Comparison of ENCODE assay signal across 8 cellular contexts in genomic region chr22:36386900-36387663, GRCh38. TPM values are rescaled to one million over a fixed set of nuclear protein-coding genes. Genes with fewer than 3 reads are reported as not detected.
A peak's percentile ranks its signal among the peaks of the same experiment; 100 is the strongest.
DNase-seq lines count a peak whose midpoint lies in the region; ATAC-seq lines count a peak whose summit lies in the region.

No MANE protein-coding gene starts in this region.

- ATAC-seq in HG03045 (IDR thresholded peaks at IDR 0.05; ENCODE audit: unreplicated experiment), result peak; percentile 19
- ATAC-seq in stimulated activated naive CD8-positive, alpha-beta T cell treated with anti-CD3 and anti-CD28 coated beads, Interleukin-15, amount 100 ng/mL, for 72 hours, result peak; percentile 61

- peak overlapping the region; percentile 98 for H3K4me3 Mint-ChIP-seq in dendritic cell treated with granulocyte-macrophage colony-stimulating factor and Interleukin-4, amounts not matched to agents 40 ng/mL and 50 ng/mL, for 4 days
- H3K4me3 Mint-ChIP-seq in stimulated activated naive CD8-positive, alpha-beta T cell treated with anti-CD3 and anti-CD28 coated beads, Interleukin-15, amount 100 ng/mL, for 72 hours, result peak overlapping the region; percentile 87 to 99

- H3K36me3 Mint-ChIP-seq in dendritic cell treated with granulocyte-macrophage colony-stimulating factor and Interleukin-4, amounts not matched to agents 40 ng/mL and 50 ng/mL, for 4 days (ENCODE audit: low read depth), result peaks cover 44% of the 10 kb centered on the region

- H3K4me1 Mint-ChIP-seq in dendritic cell treated with granulocyte-macrophage colony-stimulating factor and Interleukin-4, amounts not matched to agents 40 ng/mL and 50 ng/mL, for 4 days (ENCODE audit: low read depth), result peaks cover 65% of the 10 kb centered on the region
- peaks cover 59% of the 10 kb centered on the region for H3K4me1 Mint-ChIP-seq in stimulated activated naive CD8-positive, alpha-beta T cell treated with anti-CD3 and anti-CD28 coated beads, Interleukin-15, amount 100 ng/mL, for 72 hours

- DNase-seq in SKM-1 treated with dmso at 0.1 percent for 144 hours (lab: John Stamatoyannopoulos, UW; ENCODE audit: unreplicated experiment) (peak; percentile 49), SKM-1 (lab: John Stamatoyannopoulos, UW; ENCODE audit: unreplicated experiment) (no peak), SW480 (ENCODE audit: low spot score) (peak; percentile 41), lung microvascular endothelial cell (ENCODE audit: low read depth in 2 of 2) (peak; percentile 56 to 67), NCI-H1930 (lab: John Stamatoyannopoulos, UW) (no peak)
- DNase-seq in stimulated activated naive CD8-positive, alpha-beta T cell treated with anti-CD3 and anti-CD28 coated beads, Interleukin-15, amount 100 ng/mL, for 72 hours, result peak in 1 of 2 donors; percentile 79

- peak overlapping the region; percentile 95 for H3K27ac Mint-ChIP-seq in dendritic cell treated with granulocyte-macrophage colony-stimulating factor and Interleukin-4, amounts not matched to agents 40 ng/mL and 50 ng/mL, for 4 days
- H3K27ac Mint-ChIP-seq in stimulated activated naive CD8-positive, alpha-beta T cell treated with anti-CD3 and anti-CD28 coated beads, Interleukin-15, amount 100 ng/mL, for 72 hours, result peak overlapping the region; percentile 98 to 99

- no peaks in the 10 kb centered on the region for H3K27me3 Mint-ChIP-seq in dendritic cell treated with granulocyte-macrophage colony-stimulating factor and Interleukin-4, amounts not matched to agents 40 ng/mL and 50 ng/mL, for 4 days
- no peaks in the 10 kb centered on the region for H3K27me3 Mint-ChIP-seq in stimulated activated naive CD8-positive, alpha-beta T cell treated with anti-CD3 and anti-CD28 coated beads, Interleukin-15, amount 100 ng/mL, for 72 hours

- H3K9me3 Mint-ChIP-seq in dendritic cell treated with granulocyte-macrophage colony-stimulating factor and Interleukin-4, amounts not matched to agents 40 ng/mL and 50 ng/mL, for 4 days, result no peaks in the 10 kb centered on the region
- H3K9me3 Mint-ChIP-seq in stimulated activated naive CD8-positive, alpha-beta T cell treated with anti-CD3 and anti-CD28 coated beads, Interleukin-15, amount 100 ng/mL, for 72 hours, result no peaks in the 10 kb centered on the region

- intact Hi-C loops in dendritic cell treated with granulocyte-macrophage colony-stimulating factor and Interleukin-4, amounts not matched to agents 40 ng/mL and 50 ng/mL, for 4 days (cut with micrococcal nuclease), result loop anchor here (5.0 kb wide), 3 partner anchors 55 to 140 kb away; partner anchors contain the start of gene EIF3D

RNA-seq across cellular contexts. Expression of gene MYH9, which starts 0.7 kb away (rescaled TPM):
- 409 and 410 TPM in 2 replicates for total RNA-seq in lung microvascular endothelial cell

Comparison
In these comparisons a context has a peak if more than half of its experiments do, and no peak if none do; other contexts are left out.
1. DNase-seq: peak in SKM-1 treated with dmso at 0.1 percent for 144 hours (single experiment), SW480 (single experiment) and lung microvascular endothelial cell (2 of 2); none in SKM-1 (single experiment) and NCI-H1930 (0 of 2).